In the genomic region with DNA sequence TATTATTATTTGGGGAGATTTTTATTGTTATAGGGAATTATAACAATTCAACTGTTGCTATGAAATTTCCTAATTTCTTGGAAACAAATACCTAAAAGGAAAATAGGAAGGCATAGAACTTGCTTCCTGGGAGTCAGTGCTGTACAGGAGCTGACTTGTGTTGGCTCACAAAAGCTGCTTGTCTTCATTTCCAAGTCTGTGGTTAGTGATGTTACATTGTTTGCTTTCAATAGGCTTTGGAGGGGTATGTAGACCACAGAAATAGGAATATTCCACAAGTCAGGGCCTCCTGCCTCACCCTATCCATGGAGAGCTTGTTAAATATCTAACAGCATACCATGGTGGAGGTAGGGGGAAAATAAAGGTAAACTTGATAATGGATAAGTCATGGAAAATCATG, we compare ENCODE assay signal across 25 cellular contexts.
"Had no signal": no experiment of that assay in that cellular context is flagged by ENCODE, and none has a peak within 500 bp of the region (broad histone marks: within the 10 kb centered on the region; RNA-seq: fewer than 3 reads in every experiment).

No MANE protein-coding gene starts in this region.

- H3K36me3 Mint-ChIP-seq: mesothelial cell of epicardium, naive B cell had no signal

- H3K4me1 Mint-ChIP-seq: endodermal cell; mesothelial cell of epicardium; naive B cell; naive thymus-derived CD8-positive, alpha-beta T cell had no signal

- H3K36me3 ChIP-seq: esophagus squamous epithelium, gastrocnemius medialis, heart right ventricle, left lung, lower lobe of right lung had no signal

- H3K4me1 ChIP-seq: esophagus squamous epithelium, gastrocnemius medialis, heart right ventricle, left lung, lower lobe of right lung had no signal

- H3K4me3 Mint-ChIP-seq: dendritic cell treated with granulocyte-macrophage colony-stimulating factor and Interleukin-4, amounts not matched to agents 40 ng/mL and 50 ng/mL, for 4 days; effector memory CD8-positive, alpha-beta T cell; endodermal cell; mesothelial cell of epicardium; naive B cell; naive thymus-derived CD8-positive, alpha-beta T cell had no signal

- H3K27me3 Mint-ChIP-seq: dendritic cell treated with granulocyte-macrophage colony-stimulating factor and Interleukin-4, amounts not matched to agents 40 ng/mL and 50 ng/mL, for 4 days; effector memory CD8-positive, alpha-beta T cell; naive B cell; naive thymus-derived CD8-positive, alpha-beta T cell had no signal

- H3K9me3 ChIP-seq: esophagus squamous epithelium, gastrocnemius medialis, left lung, lower lobe of right lung, mucosa of descending colon had no signal

- H3K27ac Mint-ChIP-seq: dendritic cell treated with granulocyte-macrophage colony-stimulating factor and Interleukin-4, amounts not matched to agents 40 ng/mL and 50 ng/mL, for 4 days; effector memory CD8-positive, alpha-beta T cell; endodermal cell; mesothelial cell of epicardium; naive B cell; naive thymus-derived CD8-positive, alpha-beta T cell had no signal

- H3K4me3 ChIP-seq: esophagus squamous epithelium, gastrocnemius medialis, heart right ventricle, left lung, lower lobe of right lung, mucosa of descending colon had no signal

- ATAC-seq: effector memory CD8-positive, alpha-beta T cell; esophagus mucosa; gastrocnemius medialis; heart right ventricle; left cardiac atrium; left lung; left ventricle myocardium superior; lower lobe of right lung; mucosa of descending colon; naive thymus-derived CD8-positive, alpha-beta T cell had no signal

- DNase-seq: cortex of kidney; effector CD8-positive, alpha-beta T cell; effector memory CD8-positive, alpha-beta T cell; endodermal cell; erythroblast; esophagus squamous epithelium; foreskin fibroblast; foreskin melanocyte; gastrocnemius medialis; glutamatergic neuron; head of caudate nucleus; heart right ventricle; hippocampal formation; left cardiac atrium; left lung; left ventricle myocardium superior; lower lobe of right lung; mesenchymal stem cell; mucosa of descending colon; naive B cell; naive thymus-derived CD8-positive, alpha-beta T cell had no signal

- H3K27ac ChIP-seq: epithelial cell of prostate, esophagus squamous epithelium, gastrocnemius medialis, heart right ventricle, left lung, lower lobe of right lung had no signal

- H3K27me3 ChIP-seq: esophagus squamous epithelium, gastrocnemius medialis, heart right ventricle, left lung had no signal
